10 cellular contexts compared by ENCODE assay signal in genomic region chr14:57486767-57487379, GRCh38. TPM values are rescaled to one million over a fixed set of nuclear protein-coding genes. Genes with fewer than 3 reads are reported as not detected.
A peak's percentile ranks its signal among the peaks of the same experiment; 100 is the strongest.
DNase-seq lines count a peak whose midpoint lies in the region; ATAC-seq and TF ChIP-seq lines count a peak whose summit lies in the region.
"Had no signal": no experiment of that assay in that cellular context is flagged by ENCODE, and none has a peak within 500 bp of the region (broad histone marks: within the 10 kb centered on the region; RNA-seq: fewer than 3 reads in every experiment).

No MANE protein-coding gene starts in this region.

- no peak overlapping the region for H2AFZ ChIP-seq in SU-DHL-6 (ENCODE audit: low read depth, low read length, severe bottlenecking)

- H3K4me3 Mint-ChIP-seq in T-helper 2 cell treated with Interferon-gamma antibody and Interleukin-4, amounts not matched to agents 5 μg/mL and 100 μg/mL, for 36 hours: no peak overlapping the region
- H3K4me3 Mint-ChIP-seq: activated B cell treated with CpG ODN at 0.5 μM for 24 hours had no signal

- H3K9me3 ChIP-seq in SU-DHL-6 (ENCODE audit: insufficient read depth, low read length) (no peaks in the 10 kb centered on the region), left ventricle myocardium inferior (replicated peaks) (no peaks in the 10 kb centered on the region)

- H3K9ac ChIP-seq in SU-DHL-6 (ENCODE audit: low read length): no peak overlapping the region

- H3K36me3 Mint-ChIP-seq in T-helper 2 cell treated with Interferon-gamma antibody and Interleukin-4, amounts not matched to agents 5 μg/mL and 100 μg/mL, for 36 hours (ENCODE audit: low read depth): no peaks in the 10 kb centered on the region

- no peaks in the 10 kb centered on the region for H3K9me3 Mint-ChIP-seq in T-helper 2 cell treated with Interferon-gamma antibody and Interleukin-4, amounts not matched to agents 5 μg/mL and 100 μg/mL, for 36 hours

- no peaks in the 10 kb centered on the region for H4K20me1 ChIP-seq in SU-DHL-6 (ENCODE audit: low read depth, low read length)

- peaks cover 2% of the 10 kb centered on the region for H3K27me3 Mint-ChIP-seq in T-helper 2 cell treated with Interferon-gamma antibody and Interleukin-4, amounts not matched to agents 5 μg/mL and 100 μg/mL, for 36 hours (ENCODE audit: low read depth)

- no peak overlapping the region for H3K27ac Mint-ChIP-seq in T-helper 2 cell treated with Interferon-gamma antibody and Interleukin-4, amounts not matched to agents 5 μg/mL and 100 μg/mL, for 36 hours
- H3K27ac Mint-ChIP-seq: activated B cell treated with CpG ODN at 0.5 μM for 24 hours had no signal

- no peaks in the 10 kb centered on the region for H3K4me1 Mint-ChIP-seq in T-helper 2 cell treated with Interferon-gamma antibody and Interleukin-4, amounts not matched to agents 5 μg/mL and 100 μg/mL, for 36 hours (ENCODE audit: low read depth)
- H3K4me1 Mint-ChIP-seq: activated B cell treated with CpG ODN at 0.5 μM for 24 hours had no signal

- H3F3A ChIP-seq in SU-DHL-6 (ENCODE audit: insufficient read depth): no peaks in the 10 kb centered on the region

- H3K4me2 ChIP-seq in SU-DHL-6 (ENCODE audit: low read depth, low read length, poor library complexity, severe bottlenecking): no peak overlapping the region

- intact Hi-C loops in left ventricle myocardium inferior (cut with micrococcal nuclease): loop anchor here (5.0 kb wide), 1 partner anchor 585 kb away; no protein-coding TSS in a partner anchor

- H3K9me2 ChIP-seq in SU-DHL-6 (replicated peaks; ENCODE audit: insufficient read depth, low read length): no peaks in the 10 kb centered on the region

- H3K4me3 ChIP-seq in SU-DHL-6 (ENCODE audit: insufficient read depth, low read length, poor library complexity, severe bottlenecking) (no peak overlapping the region), left ventricle myocardium inferior (no peak overlapping the region)
- H3K4me3 ChIP-seq: skin epidermis had no signal

- H3K36me3 ChIP-seq in SU-DHL-6 (ENCODE audit: low read length) (no peaks in the 10 kb centered on the region), left ventricle myocardium inferior (no peaks in the 10 kb centered on the region)

- H3K27ac ChIP-seq in SU-DHL-6 (ENCODE audit: low read depth, low read length): no peak overlapping the region
- no peak overlapping the region for H3K27ac ChIP-seq in left ventricle myocardium inferior (replicated peaks)
- H3K27ac ChIP-seq: skin epidermis had no signal

- ATAC-seq in HG03342 (IDR thresholded peaks at IDR 0.05; ENCODE audit: unreplicated experiment): no peak

- POLR2A ChIA-PET in GM10248 (lab: Yijun Ruan, JAX): no interaction called here

- peak; percentile 49 for TF ChIP-seq CTCF in GM10248 (IDR thresholded peaks at IDR 0.05; ENCODE audit: control extremely low read depth, extremely low read depth, low read depth, missing control alignments)
- TF ChIP-seq CTCF in SU-DHL-6 (IDR thresholded peaks at IDR 0.05; ENCODE audit: insufficient read depth, low read length, poor library complexity, severe bottlenecking): peak; percentile 49
- TF ChIP-seq CTCF in left ventricle myocardium inferior (IDR thresholded peaks at IDR 0.05; ENCODE audit: borderline replicate concordance): peak; percentile 70

- no peaks in the 10 kb centered on the region for H3K79me2 ChIP-seq in SU-DHL-6 (ENCODE audit: insufficient read depth, low read length)

- DNase-seq in GM10248 (ENCODE audit: extremely low spot score): no peak
- peak; percentile 9 for DNase-seq in NCI-H128 (lab: John Stamatoyannopoulos, UW; ENCODE audit: unreplicated experiment)
- DNase-seq in left ventricle myocardium inferior: no peak
- DNase-seq in stromal cell of bone marrow (ENCODE audit: low read depth): peak; percentile 38
- no peak for DNase-seq in NCI-H1048 (lab: John Stamatoyannopoulos, UW)
- no peak for DNase-seq in T-helper 2 cell treated with Interferon-gamma antibody and Interleukin-4, amounts not matched to agents 5 μg/mL and 100 μg/mL, for 36 hours (ENCODE audit: low spot score)
- DNase-seq: activated B cell treated with CpG ODN at 0.5 μM for 24 hours had no signal

- H3K27me3 ChIP-seq in SU-DHL-6 (ENCODE audit: low read length): no peaks in the 10 kb centered on the region
- peaks cover 8% of the 10 kb centered on the region for H3K27me3 ChIP-seq in left ventricle myocardium inferior (ENCODE audit: low read depth)

- CTCF ChIA-PET in GM10248 (lab: Yijun Ruan, JAX): interaction anchor here (0.6 to 1.9 kb wide), 7 partner anchors 9 to 586 kb away, joined by 3 to 12 read pairs (median 4); no protein-coding TSS in a partner anchor

- peaks cover 11% of the 10 kb centered on the region for H3K4me1 ChIP-seq in left ventricle myocardium inferior

RNA-seq across cellular contexts. Expression of gene CCDC198, which starts 6.8 kb away (rescaled TPM):
- total RNA-seq in left ventricle myocardium inferior: not detected
- total RNA-seq: activated B cell treated with CpG ODN at 0.5 μM for 24 hours had no signal

Comparison
In these comparisons a context has a peak if more than half of its experiments do, and no peak if none do; other contexts are left out.
1. DNase-seq: peak in NCI-H128 (single experiment) and stromal cell of bone marrow (single experiment); none in GM10248 (single experiment), left ventricle myocardium inferior (single experiment), NCI-H1048 (single experiment) and T-helper 2 cell treated with Interferon-gamma antibody and Interleukin-4, amounts not matched to agents 5 μg/mL and 100 μg/mL, for 36 hours (single experiment).
2. Peak in every context shown above with its lines, with median percentiles within 50 percentile points of each other: CTCF ChIP-seq.